20 cellular contexts compared by ENCODE assay signal in the genomic region with DNA sequence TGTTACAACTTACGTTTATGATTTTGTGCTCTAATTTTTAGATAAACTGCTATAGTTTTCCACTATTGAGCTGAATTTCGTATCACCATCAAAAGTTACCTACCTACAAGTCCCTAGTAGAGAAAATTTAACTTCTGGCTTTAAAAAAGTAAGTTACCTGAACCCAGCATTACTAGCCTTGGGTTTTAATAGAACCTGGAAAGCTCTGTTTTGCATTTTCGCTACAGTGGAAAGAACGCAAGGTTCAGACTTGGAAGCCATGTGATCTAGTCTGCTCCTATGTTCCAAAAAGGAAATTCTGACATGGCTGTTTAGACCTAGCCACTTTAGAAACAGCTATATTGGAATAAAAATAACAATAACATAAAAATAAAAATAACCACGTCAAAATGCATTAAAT.
DNase-seq lines count a peak whose midpoint lies in the region; ATAC-seq, FAIRE-seq and TF ChIP-seq lines count a peak whose summit lies in the region.
"Had no signal": no experiment of that assay in that cellular context is flagged by ENCODE, and none has a peak within 500 bp of the region (broad histone marks: within the 10 kb centered on the region; RNA-seq: fewer than 3 reads in every experiment).

No MANE protein-coding gene starts in this region.

- H3K79me2 ChIP-seq in GM12878 (ENCODE audit: control insufficient read depth, insufficient read depth, low read length): no peaks in the 10 kb centered on the region; the same call in none of the 2 replicates

- TF ChIP-seq RAD21 in GM12878 (IDR thresholded peaks at IDR 0.05; ENCODE audit: insufficient read depth, low read depth, low read length): no peak

- TF ChIP-seq CTCF in GM12878 (IDR thresholded peaks at IDR 0.05 in 2 of 3, conservative IDR thresholded peaks at IDR 0.05 in 1 of 3; ENCODE audit: control insufficient read depth in 2 of 3, extremely low read depth in 1 of 3, insufficient read depth in 1 of 3, low read depth in 3 of 3, low read length in 3 of 3) (no peak), tibial nerve (IDR thresholded peaks at IDR 0.05) (no peak)

- H3K9me3 Mint-ChIP-seq in activated naive CD4-positive, alpha-beta T cell treated with anti-CD3 and anti-CD28 coated beads, Interleukin-2, amount 50 U/mL, for 24 hours: no peaks in the 10 kb centered on the region
- H3K9me3 Mint-ChIP-seq in activated naive CD4-positive, alpha-beta T cell treated with anti-CD3 and anti-CD28 coated beads for 36 hours: no peaks in the 10 kb centered on the region
- no peaks in the 10 kb centered on the region for H3K9me3 Mint-ChIP-seq in naive thymus-derived CD4-positive, alpha-beta T cell
- H3K9me3 Mint-ChIP-seq: endodermal cell, mesothelial cell of epicardium had no signal

- SMC1A ChIA-PET in GM12878 (lab: Charles Lee; ENCODE audit: uncharacterized antibody, unreplicated experiment): interaction anchor here (0.9 to 3.2 kb wide), 16 partner anchors 9 to 273 kb away, joined by 3 to 24 read pairs (median 6); no protein-coding TSS in a partner anchor

- H3K4me3 ChIP-seq in GM12878: no peak overlapping the region
- H3K4me3 ChIP-seq in naive thymus-derived CD4-positive, alpha-beta T cell (ENCODE audit: low read length): no peak overlapping the region
- H3K4me3 ChIP-seq in tibial nerve: no peak overlapping the region
- H3K4me3 ChIP-seq: adrenal gland, cardiac muscle cell had no signal

- WGBS in GM12878 (ENCODE audit: insufficient coverage, insufficient replicate concordance, low lambda C conversion rate, missing lambda C conversion rate): 52% methylated on average over 5 of the region's 5 CpGs
- 78 to 79% methylated on average over 5 of the region's 5 CpGs for WGBS in tibial nerve, 2 donors

- H3K4me1 ChIP-seq in GM12878 (ENCODE audit: control insufficient read depth, insufficient read depth, low read length) (peaks cover 54% of the 10 kb centered on the region), tibial nerve (peaks cover 0 to 61% (median 34%) of the 10 kb centered on the region in 4 donors)
- H3K4me1 ChIP-seq in naive thymus-derived CD4-positive, alpha-beta T cell (ENCODE audit: control insufficient read depth in 2 of 2, insufficient read depth in 2 of 2, low read length in 2 of 2): peaks cover 53 to 65% of the 10 kb centered on the region in 2 donors

- no peak overlapping the region for H2AFZ ChIP-seq in GM12878 (ENCODE audit: control insufficient read depth, low read depth, low read length)

- H3K27ac ChIP-seq in GM12878 (ENCODE audit: control insufficient read depth, insufficient read depth): peak overlapping the region; percentile 71; the same call in 1 of the 2 replicates
- H3K27ac ChIP-seq in naive thymus-derived CD4-positive, alpha-beta T cell (ENCODE audit: low read depth, low read length): no peak overlapping the region
- H3K27ac ChIP-seq in tibial nerve: peak overlapping the region; percentile 53 to 98 (median 68)
- H3K27ac ChIP-seq: 22Rv1, C4-2B, cardiac muscle cell had no signal

- in situ Hi-C loops in GM12878 (cut with MboI): no loop called here

- H3K4me3 Mint-ChIP-seq in activated naive CD4-positive, alpha-beta T cell treated with anti-CD3 and anti-CD28 coated beads, Interleukin-2, amount 50 U/mL, for 24 hours: no peak overlapping the region
- no peak overlapping the region for H3K4me3 Mint-ChIP-seq in activated naive CD4-positive, alpha-beta T cell treated with anti-CD3 and anti-CD28 coated beads for 36 hours
- H3K4me3 Mint-ChIP-seq in naive thymus-derived CD4-positive, alpha-beta T cell: peak overlapping the region in 1 of 10 donors; percentile 75
- H3K4me3 Mint-ChIP-seq: endodermal cell, mesothelial cell of epicardium had no signal

- H4K20me1 ChIP-seq in GM12878 (ENCODE audit: control insufficient read depth, insufficient read depth): peaks cover 8% of the 10 kb centered on the region; the same call in 1 of the 2 replicates

- POLR2A ChIA-PET in GM12878 (lab: Charles Lee): interaction anchor here (0.6 to 2.2 kb wide), 8 partner anchors 10 to 539 kb away, joined by 3 to 15 read pairs (median 4); no protein-coding TSS in a partner anchor
- POLR2A ChIA-PET in naive thymus-derived CD4-positive, alpha-beta T cell (lab: Charles Lee): interaction anchor here (0.8 to 1.6 kb wide), 6 partner anchors 9 to 121 kb away, joined by 3 to 7 read pairs (median 4); no protein-coding TSS in a partner anchor

- no peak overlapping the region for H3K9ac ChIP-seq in GM12878 (ENCODE audit: control insufficient read depth, insufficient read depth, low read length)

- H3K27ac Mint-ChIP-seq in activated naive CD4-positive, alpha-beta T cell treated with anti-CD3 and anti-CD28 coated beads, Interleukin-2, amount 50 U/mL, for 24 hours: peak overlapping the region; percentile 88
- H3K27ac Mint-ChIP-seq in activated naive CD4-positive, alpha-beta T cell treated with anti-CD3 and anti-CD28 coated beads for 36 hours: no peak overlapping the region
- peak overlapping the region in 7 of 9 donors; percentile 19 to 96 (median 79) for H3K27ac Mint-ChIP-seq in naive thymus-derived CD4-positive, alpha-beta T cell
- H3K27ac Mint-ChIP-seq: endodermal cell had no signal

- intact Hi-C loops in activated naive CD4-positive, alpha-beta T cell treated with anti-CD3 and anti-CD28 coated beads for 36 hours (cut with micrococcal nuclease): no loop called here
- intact Hi-C loops in GM12878 (cut with micrococcal nuclease; ENCODE audit: unreplicated experiment): loop anchor here (2.0 to 10.0 kb wide), 2 partner anchors 44 to 96 kb away; no protein-coding TSS in a partner anchor
- intact Hi-C loops in naive thymus-derived CD4-positive, alpha-beta T cell (cut with micrococcal nuclease): no loop called here

- no peak for FAIRE-seq in GM12878 (lab: Jason Lieb, UNC)

- no peaks in the 10 kb centered on the region for H3K9me3 ChIP-seq in GM12878 (replicated peaks; ENCODE audit: control insufficient read depth, insufficient read depth, low read length)
- H3K9me3 ChIP-seq in naive thymus-derived CD4-positive, alpha-beta T cell (ENCODE audit: control insufficient read depth in 2 of 3, low read length in 3 of 3): no peaks in the 10 kb centered on the region
- H3K9me3 ChIP-seq in tibial nerve: no peaks in the 10 kb centered on the region
- H3K9me3 ChIP-seq: adrenal gland had no signal

- DNase-seq in activated naive CD4-positive, alpha-beta T cell treated with anti-CD3 and anti-CD28 coated beads for 36 hours: no peak
- DNase-seq in GM12878 (ENCODE audit: low read depth, low spot score) (no peak), tibial nerve (ENCODE audit: low spot score in 2 of 2) (no peak), 8988T (no peak)
- DNase-seq in naive thymus-derived CD4-positive, alpha-beta T cell: no peak
- DNase-seq in activated effector memory CD4-positive, alpha-beta T cell treated with Interleukin-2 at 50 U/mL for 16 hours: no peak
- DNase-seq: activated CD8-positive, alpha-beta T cell treated with anti-CD3 and anti-CD28 coated beads, Interleukin-2, amount 10 ng/mL, durations not matched to agents 7 days and 5 days; adrenal gland; DMS153; endodermal cell; HCEC 1CT; NCI-H1436; right cardiac atrium; stimulated activated CD4-positive, alpha-beta T cell treated with anti-CD3 and anti-CD28 coated beads, Interleukin-1b, Interleukin-23, amount 100 ng/mL, for 48 hours had no signal

- CTCF ChIA-PET in activated naive CD4-positive, alpha-beta T cell treated with anti-CD3 and anti-CD28 coated beads for 36 hours (lab: Charles Lee): interaction anchor here (0.7 to 1.1 kb wide), 2 partner anchors 25 to 35 kb away, joined by 3 to 5 read pairs; no protein-coding TSS in a partner anchor
- CTCF ChIA-PET in GM12878 (lab: Yijun Ruan, JAX): interaction anchor here (0.8 to 2.1 kb wide), 11 partner anchors 9 to 299 kb away, joined by 3 to 14 read pairs (median 3); no protein-coding TSS in a partner anchor
- CTCF ChIA-PET in naive thymus-derived CD4-positive, alpha-beta T cell (lab: Charles Lee): interaction anchor here (0.5 to 1.8 kb wide), 2 partner anchors 19 to 1351 kb away, joined by 3 to 4 read pairs; no protein-coding TSS in a partner anchor

- H3K4me2 ChIP-seq in GM12878 (ENCODE audit: control insufficient read depth, insufficient read depth): peak overlapping the region; percentile 97; the same call in 1 of the 2 replicates

- TF ChIP-seq POLR2A in GM12878 (IDR thresholded peaks at IDR 0.05; ENCODE audit: low read depth, low read length) (no peak), tibial nerve (IDR thresholded peaks at IDR 0.05) (no peak)

- no peaks in the 10 kb centered on the region for H3K27me3 Mint-ChIP-seq in activated naive CD4-positive, alpha-beta T cell treated with anti-CD3 and anti-CD28 coated beads, Interleukin-2, amount 50 U/mL, for 24 hours
- no peaks in the 10 kb centered on the region for H3K27me3 Mint-ChIP-seq in activated naive CD4-positive, alpha-beta T cell treated with anti-CD3 and anti-CD28 coated beads for 36 hours (ENCODE audit: low read depth)
- no peaks in the 10 kb centered on the region for H3K27me3 Mint-ChIP-seq in naive thymus-derived CD4-positive, alpha-beta T cell

- TF ChIP-seq EP300 in GM12878 (IDR thresholded peaks at IDR 0.05; ENCODE audit: borderline replicate concordance in 1 of 2, control insufficient read depth in 1 of 2, low read depth in 2 of 2, low read length in 2 of 2): no peak
- TF ChIP-seq EP300 in tibial nerve (IDR thresholded peaks at IDR 0.05): no peak

- peaks cover 3% of the 10 kb centered on the region for H3K36me3 Mint-ChIP-seq in activated naive CD4-positive, alpha-beta T cell treated with anti-CD3 and anti-CD28 coated beads, Interleukin-2, amount 50 U/mL, for 24 hours
- H3K36me3 Mint-ChIP-seq in activated naive CD4-positive, alpha-beta T cell treated with anti-CD3 and anti-CD28 coated beads for 36 hours (ENCODE audit: low read depth): no peaks in the 10 kb centered on the region
- peaks cover 0 to 16% (median 0%) of the 10 kb centered on the region in 5 donors for H3K36me3 Mint-ChIP-seq in naive thymus-derived CD4-positive, alpha-beta T cell
- H3K36me3 Mint-ChIP-seq: mesothelial cell of epicardium had no signal

- H3K27me3 ChIP-seq in GM12878 (replicated peaks in 1 of 2; ENCODE audit: control insufficient read depth in 2 of 2, insufficient read depth in 2 of 2, low read length in 1 of 2) (no peaks in the 10 kb centered on the region), tibial nerve (no peaks in the 10 kb centered on the region)
- no peaks in the 10 kb centered on the region for H3K27me3 ChIP-seq in naive thymus-derived CD4-positive, alpha-beta T cell (ENCODE audit: control insufficient read depth in 2 of 2, insufficient read depth in 2 of 2, low read length in 2 of 2)
- H3K27me3 ChIP-seq: adrenal gland, cardiac muscle cell had no signal

- H3K36me3 ChIP-seq in GM12878 (ENCODE audit: control insufficient read depth in 2 of 2, insufficient read depth in 2 of 2, low read length in 1 of 2) (no peaks in the 10 kb centered on the region; a peak in 1 of 4 replicates), tibial nerve (no peaks in the 10 kb centered on the region)
- H3K36me3 ChIP-seq in naive thymus-derived CD4-positive, alpha-beta T cell (ENCODE audit: control insufficient read depth in 2 of 3, insufficient read depth in 3 of 3, low read length in 3 of 3): peaks cover 0 to under 1% (median 0%) of the 10 kb centered on the region in 3 experiments
- H3K36me3 ChIP-seq: adrenal gland, cardiac muscle cell had no signal

- BruUV-seq in GM12878 (replicated peaks; lab: Mats Ljungman, UMichigan): no TSS peak

- RAD21 ChIA-PET in GM12878 (lab: Charles Lee; ENCODE audit: unreplicated experiment): interaction anchor here (0.9 to 4.3 kb wide), 15 partner anchors 9 to 334 kb away, joined by 3 to 33 read pairs (median 5); no protein-coding TSS in a partner anchor

- H3K4me1 Mint-ChIP-seq in activated naive CD4-positive, alpha-beta T cell treated with anti-CD3 and anti-CD28 coated beads, Interleukin-2, amount 50 U/mL, for 24 hours: peaks cover 85% of the 10 kb centered on the region
- H3K4me1 Mint-ChIP-seq in activated naive CD4-positive, alpha-beta T cell treated with anti-CD3 and anti-CD28 coated beads for 36 hours (ENCODE audit: low read depth): peaks cover 72% of the 10 kb centered on the region
- peaks cover 71 to 90% (median 83%) of the 10 kb centered on the region in 7 donors for H3K4me1 Mint-ChIP-seq in naive thymus-derived CD4-positive, alpha-beta T cell

- ATAC-seq in GM12878 (no peak), HG02885 (IDR thresholded peaks at IDR 0.05; ENCODE audit: poor library complexity, unreplicated experiment) (no peak)
- no peak for ATAC-seq in naive thymus-derived CD4-positive, alpha-beta T cell
- ATAC-seq: activated CD8-positive, alpha-beta T cell treated with anti-CD3 and anti-CD28 coated beads, Interleukin-2, amount 10 ng/mL, durations not matched to agents 7 days and 5 days; right cardiac atrium had no signal
